In the genomic region with DNA sequence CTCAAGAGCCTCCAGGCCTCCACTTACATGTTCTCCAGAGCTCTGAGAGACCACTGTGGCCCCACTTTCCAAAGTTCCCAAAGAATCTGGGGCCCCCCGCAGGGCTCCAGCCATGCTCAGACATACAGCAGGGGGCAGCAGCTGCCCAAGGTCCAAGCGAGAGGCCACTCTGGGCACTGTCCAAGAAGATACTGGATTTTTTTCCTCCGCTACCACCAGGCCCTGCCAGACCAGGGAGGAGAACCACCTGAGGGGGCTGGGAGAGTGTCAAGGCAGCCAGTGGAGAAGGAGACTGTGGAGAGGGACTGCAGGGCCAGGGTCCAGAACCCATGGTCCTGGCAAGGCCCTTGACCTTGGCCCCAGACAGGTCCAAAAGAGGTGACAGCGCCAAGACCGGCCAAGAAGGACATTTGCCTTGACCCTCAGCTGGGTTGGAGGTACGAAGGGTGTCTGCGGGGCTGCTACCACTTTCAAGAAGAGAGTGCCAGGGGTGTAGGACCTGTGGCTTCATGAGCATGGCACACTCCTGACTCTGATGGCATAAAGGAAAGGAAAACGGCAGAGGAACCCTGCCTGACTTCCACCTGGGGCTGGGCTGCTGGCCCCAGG, we compare ENCODE assay signal across 1 cellular context.
TF ChIP-seq lines count a peak whose summit lies in the region.

No MANE protein-coding gene starts in this region.

TF ChIP-seq in H1, 55 proteins besides CTCF, POLR2A, EP300 and RAD21:
- TF ChIP-seq KDM1A (IDR thresholded peaks at IDR 0.05; ENCODE audit: borderline replicate concordance, low read length): no peak
- TF ChIP-seq YY1 (IDR thresholded peaks at IDR 0.05; ENCODE audit: low read depth, low read length): no peak
- TF ChIP-seq TCF12 (IDR thresholded peaks at IDR 0.05; ENCODE audit: low read depth, low read length): no peak
- no peak for TF ChIP-seq TAF1 (IDR thresholded peaks at IDR 0.05; ENCODE audit: low read depth, low read length)
- no peak for TF ChIP-seq KDM4A (IDR thresholded peaks at IDR 0.05; ENCODE audit: low read depth, low read length, severe bottlenecking)
- no peak for TF ChIP-seq RXRA (IDR thresholded peaks at IDR 0.05; ENCODE audit: insufficient read depth, low read depth, low read length)
- no peak for TF ChIP-seq RFX5 (IDR thresholded peaks at IDR 0.05; ENCODE audit: borderline replicate concordance, low read depth, low read length)
- TF ChIP-seq TBP (IDR thresholded peaks at IDR 0.05; ENCODE audit: low read depth, low read length): no peak
- TF ChIP-seq SUZ12 (IDR thresholded peaks at IDR 0.05; ENCODE audit: low read length): no peak
- TF ChIP-seq CBX8 (IDR thresholded peaks at IDR 0.05; ENCODE audit: borderline replicate concordance, low read depth, low read length): no peak
- no peak for TF ChIP-seq NANOG (IDR thresholded peaks at IDR 0.05; ENCODE audit: insufficient read depth, low read depth, low read length, poor library complexity, severe bottlenecking)
- TF ChIP-seq ASH2L (IDR thresholded peaks at IDR 0.05; ENCODE audit: low read length): no peak
TF ChIP-seq in H1: peak in this region for 0.
